Comparison of ENCODE assay signal across 8 cellular contexts in genomic region chr2:130341562-130342019, GRCh38.
DNase-seq lines count a peak whose midpoint lies in the region; TF ChIP-seq lines count a peak whose summit lies in the region.

No MANE protein-coding gene starts in this region.

- H3K27me3 ChIP-seq in HL-60 (ENCODE audit: insufficient read depth, poor library complexity, severe bottlenecking): no peaks in the 10 kb centered on the region

- H3K27me3 Mint-ChIP-seq in activated naive CD4-positive, alpha-beta T cell treated with anti-CD3 and anti-CD28 coated beads, Interleukin-2, amount 50 U/mL, for 24 hours: no peaks in the 10 kb centered on the region

- peak overlapping the region; percentile 95 for H3K4me3 ChIP-seq in HL-60 (replicated peaks; ENCODE audit: insufficient read depth, low read length)
- peak overlapping the region; percentile 96 for H3K4me3 ChIP-seq in iPS-18c (ENCODE audit: insufficient read depth, low read depth, low read length)

- TF ChIP-seq CTCF in HL-60 (IDR thresholded peaks at IDR 0.05; ENCODE audit: insufficient read depth, low read length): no peak

- peak; percentile 30 for DNase-seq in activated naive CD4-positive, alpha-beta T cell treated with Interleukin-2 at 50 U/mL for 16 hours
- no peak for DNase-seq in activated naive CD4-positive, alpha-beta T cell (lab: John Stamatoyannopoulos, UW)
- DNase-seq in HL-60 (ENCODE audit: low read depth in 1 of 2, low spot score in 1 of 2) (no peak), retina (no peak), DMS153 treated with DMSO at 0.1 percent for 48 hours (lab: John Stamatoyannopoulos, UW; ENCODE audit: unreplicated experiment) (no peak)
- peak; percentile 15 for DNase-seq in stimulated activated naive CD4-positive, alpha-beta T cell treated with Interleukin-2 at 50 U/mL for 16 hours (lab: John Stamatoyannopoulos, UW)

- no peaks in the 10 kb centered on the region for H3K9me3 Mint-ChIP-seq in activated naive CD4-positive, alpha-beta T cell treated with anti-CD3 and anti-CD28 coated beads, Interleukin-2, amount 50 U/mL, for 24 hours

- peak overlapping the region; percentile 100 for H3K4me3 Mint-ChIP-seq in activated naive CD4-positive, alpha-beta T cell treated with anti-CD3 and anti-CD28 coated beads, Interleukin-2, amount 50 U/mL, for 24 hours

- no peaks in the 10 kb centered on the region for H3K9me3 ChIP-seq in iPS-18c (ENCODE audit: control insufficient read depth, insufficient read depth, low read length)

- peak overlapping the region; percentile 87 for H3K27ac ChIP-seq in HL-60 (replicated peaks)

- peaks cover 21% of the 10 kb centered on the region for H3K36me3 Mint-ChIP-seq in activated naive CD4-positive, alpha-beta T cell treated with anti-CD3 and anti-CD28 coated beads, Interleukin-2, amount 50 U/mL, for 24 hours

- peaks cover 43% of the 10 kb centered on the region for H3K4me1 Mint-ChIP-seq in activated naive CD4-positive, alpha-beta T cell treated with anti-CD3 and anti-CD28 coated beads, Interleukin-2, amount 50 U/mL, for 24 hours

- peak overlapping the region; percentile 99 for H3K27ac Mint-ChIP-seq in activated naive CD4-positive, alpha-beta T cell treated with anti-CD3 and anti-CD28 coated beads, Interleukin-2, amount 50 U/mL, for 24 hours

Comparison
In these comparisons a context has a peak if more than half of its experiments do, and no peak if none do; other contexts are left out.
1. DNase-seq: peak in activated naive CD4-positive, alpha-beta T cell treated with Interleukin-2 at 50 U/mL for 16 hours (single experiment) and stimulated activated naive CD4-positive, alpha-beta T cell treated with Interleukin-2 at 50 U/mL for 16 hours (single experiment); none in activated naive CD4-positive, alpha-beta T cell (0 of 4), HL-60 (0 of 2), retina (single experiment) and DMS153 treated with DMSO at 0.1 percent for 48 hours (single experiment).